Comparison of ENCODE assay signal across 18 cellular contexts in the genomic region with DNA sequence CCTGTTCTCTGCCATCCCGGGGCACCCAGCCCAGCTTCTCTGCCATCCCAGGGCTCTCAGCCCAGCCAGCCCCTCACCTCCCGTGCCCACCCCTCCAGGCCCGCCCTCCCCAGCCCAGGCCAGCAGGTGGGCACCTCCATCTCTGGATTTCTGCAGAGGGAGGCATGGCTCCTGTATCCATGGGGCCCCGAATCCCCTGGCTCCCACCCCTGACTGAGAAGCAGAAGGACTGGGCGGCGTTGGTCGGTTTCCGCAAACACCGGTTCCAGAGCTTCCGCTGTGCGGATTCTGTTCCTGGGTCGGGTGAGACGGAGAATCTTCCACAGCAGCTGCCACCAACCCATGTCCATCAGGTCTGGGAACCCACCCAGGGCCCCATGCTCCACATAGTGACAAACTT.
"Had no signal": no experiment of that assay in that cellular context is flagged by ENCODE, and none has a peak within 500 bp of the region (broad histone marks: within the 10 kb centered on the region; RNA-seq: fewer than 3 reads in every experiment).

No MANE protein-coding gene starts in this region.

- H3K9me3 ChIP-seq: colonic mucosa, ovary, testis, tibial nerve had no signal

- H3K4me1 ChIP-seq: colonic mucosa, foreskin keratinocyte, testis, tibial nerve had no signal

- ATAC-seq: foreskin keratinocyte; left colon; natural killer cell; right cardiac atrium; stimulated activated naive CD8-positive, alpha-beta T cell treated with anti-CD3 and anti-CD28 coated beads, Interleukin-15, amount 100 ng/mL, for 72 hours had no signal

- H3K27ac ChIP-seq: colonic mucosa, foreskin keratinocyte, ovary, testis, tibial nerve had no signal

- FAIRE-seq: endothelial cell of umbilical vein had no signal

- H3K4me3 ChIP-seq: colonic mucosa, ovary, testis, tibial nerve had no signal

- H3K36me3 ChIP-seq: colonic mucosa, ovary, tibial nerve had no signal

- DNase-seq: colonic mucosa; dermis blood vessel endothelial cell; erythroblast; foreskin keratinocyte; immature natural killer cell; left colon; natural killer cell; nucleus accumbens; ovary; stimulated activated CD4-positive, alpha-beta T cell treated with anti-CD3 and anti-CD28 coated beads, Interleukin-15, amount 100 ng/mL, for 24 hours; stimulated activated CD4-positive, alpha-beta T cell treated with anti-CD3 and anti-CD28 coated beads, Interleukin-1b, Interleukin-23, amount 100 ng/mL, for 48 hours; stimulated activated CD4-positive, alpha-beta T cell treated with anti-CD3 and anti-CD28 coated beads, Interleukin-4, amount 100 ng/mL, for 24 hours; stimulated activated naive B cell treated with anti-CD40 and anti-IgM and Interleukin-4, amounts not matched to agents 10 μg/mL and 1 μg/mL and 100 μg/mL, for 72 hours; stimulated activated naive CD8-positive, alpha-beta T cell treated with anti-CD3 and anti-CD28 coated beads, Interleukin-15, amount 100 ng/mL, for 72 hours; testis had no signal

- H3K27me3 ChIP-seq: colonic mucosa, foreskin keratinocyte, ovary, testis, tibial nerve had no signal
